8 cellular contexts compared by ENCODE assay signal in genomic region chrX:150361070-150361776, GRCh38. TPM values are rescaled to one million over a fixed set of nuclear protein-coding genes. Genes with fewer than 3 reads are reported as not detected.
DNase-seq lines count a peak whose midpoint lies in the region; ATAC-seq and TF ChIP-seq lines count a peak whose summit lies in the region.

No MANE protein-coding gene starts in this region.

- no peaks in the 10 kb centered on the region for H3K4me1 ChIP-seq in MM.1S (ENCODE audit: low read length)

- no peaks in the 10 kb centered on the region for H4K20me1 ChIP-seq in MM.1S (ENCODE audit: insufficient read depth, low read length)

- H3K9me3 Mint-ChIP-seq in activated CD4-positive, alpha-beta T cell treated with anti-CD3 and anti-CD28 coated beads for 36 hours (ENCODE audit: low read depth): no peaks in the 10 kb centered on the region
- no peaks in the 10 kb centered on the region for H3K9me3 Mint-ChIP-seq in activated naive CD8-positive, alpha-beta T cell treated with anti-CD3 and anti-CD28 coated beads for 36 hours

- H3K27me3 Mint-ChIP-seq in activated CD4-positive, alpha-beta T cell treated with anti-CD3 and anti-CD28 coated beads for 36 hours: peaks cover 15% of the 10 kb centered on the region
- peaks cover 30% of the 10 kb centered on the region for H3K27me3 Mint-ChIP-seq in activated naive CD8-positive, alpha-beta T cell treated with anti-CD3 and anti-CD28 coated beads for 36 hours

- no peak overlapping the region for H2AFZ ChIP-seq in MM.1S (ENCODE audit: low read length)

- H3K4me3 Mint-ChIP-seq in activated CD4-positive, alpha-beta T cell treated with anti-CD3 and anti-CD28 coated beads for 36 hours: peak overlapping the region; percentile 74
- peak overlapping the region; percentile 66 for H3K4me3 Mint-ChIP-seq in activated naive CD8-positive, alpha-beta T cell treated with anti-CD3 and anti-CD28 coated beads for 36 hours

- no peaks in the 10 kb centered on the region for H3K36me3 Mint-ChIP-seq in activated CD4-positive, alpha-beta T cell treated with anti-CD3 and anti-CD28 coated beads for 36 hours (ENCODE audit: low read depth)
- no peaks in the 10 kb centered on the region for H3K36me3 Mint-ChIP-seq in activated naive CD8-positive, alpha-beta T cell treated with anti-CD3 and anti-CD28 coated beads for 36 hours

- no peaks in the 10 kb centered on the region for H3F3A ChIP-seq in MM.1S (ENCODE audit: insufficient read depth, low read length)

- no peak overlapping the region for H3K9ac ChIP-seq in MM.1S (ENCODE audit: low read length)

- TF ChIP-seq CTCF in MM.1S (IDR thresholded peaks at IDR 0.05; ENCODE audit: low read length): no peak

- peaks cover 19% of the 10 kb centered on the region; the same call in 1 of the 2 replicates for H3K27me3 ChIP-seq in MM.1S (replicated peaks; ENCODE audit: insufficient read depth, low read length)

- DNase-seq in activated CD4-positive, alpha-beta T cell treated with anti-CD3 and anti-CD28 coated beads for 36 hours: peak; percentile 45
- DNase-seq in activated CD4-positive, alpha-beta T cell treated with anti-CD3 and anti-CD28 coated beads for 1 hour: no peak
- DNase-seq in activated naive CD8-positive, alpha-beta T cell treated with anti-CD3 and anti-CD28 coated beads for 36 hours: peak; percentile 38
- DNase-seq in iris pigment epithelial cell (ENCODE audit: low read depth) (peak; percentile 23), MM.1S (no peak), NCI-H2171 (lab: John Stamatoyannopoulos, UW) (no peak)
- peak; percentile 5 for DNase-seq in stimulated activated naive CD4-positive, alpha-beta T cell treated with Interleukin-2 at 50 U/mL for 16 hours (lab: John Stamatoyannopoulos, UW)

- no peaks in the 10 kb centered on the region for H3K79me2 ChIP-seq in MM.1S (ENCODE audit: low read length)

- H3K4me3 ChIP-seq in MM.1S (ENCODE audit: low read length): no peak overlapping the region

- no peak overlapping the region for H3K4me2 ChIP-seq in MM.1S (ENCODE audit: low read depth, low read length)

- no peaks in the 10 kb centered on the region for H3K9me3 ChIP-seq in MM.1S (replicated peaks; ENCODE audit: insufficient read depth, low read length)

- no peaks in the 10 kb centered on the region for H3K36me3 ChIP-seq in MM.1S (replicated peaks; ENCODE audit: insufficient read depth, low read length)

- H3K27ac ChIP-seq in MM.1S (ENCODE audit: low read length): no peak overlapping the region

- POLR2A ChIA-PET in activated CD4-positive, alpha-beta T cell treated with anti-CD3 and anti-CD28 coated beads for 36 hours (lab: Charles Lee): no interaction called here

- no peaks in the 10 kb centered on the region for H3K9me2 ChIP-seq in MM.1S (replicated peaks; ENCODE audit: insufficient read depth, low read length)

- ATAC-seq in activated CD4-positive, alpha-beta T cell treated with anti-CD3 and anti-CD28 coated beads for 36 hours: peak; percentile 23
- no peak for ATAC-seq in GM21515 (IDR thresholded peaks at IDR 0.05; ENCODE audit: unreplicated experiment)

- H3K4me1 Mint-ChIP-seq in activated CD4-positive, alpha-beta T cell treated with anti-CD3 and anti-CD28 coated beads for 36 hours: peaks cover 14% of the 10 kb centered on the region
- H3K4me1 Mint-ChIP-seq in activated naive CD8-positive, alpha-beta T cell treated with anti-CD3 and anti-CD28 coated beads for 36 hours: peaks cover 10% of the 10 kb centered on the region

- intact Hi-C loops in activated CD4-positive, alpha-beta T cell treated with anti-CD3 and anti-CD28 coated beads for 36 hours (cut with DNase I, micrococcal nuclease): loop anchor here (5.0 to 10.0 kb wide), 8 partner anchors 121 to 1034 kb away; partner anchors contain the start of genes MTMR1 (in 2 of the 2), IDS (in 1 of the 2) and VMA21 (in 1 of the 2)

- H3K27ac Mint-ChIP-seq in activated CD4-positive, alpha-beta T cell treated with anti-CD3 and anti-CD28 coated beads for 36 hours: no peak overlapping the region
- H3K27ac Mint-ChIP-seq in activated naive CD8-positive, alpha-beta T cell treated with anti-CD3 and anti-CD28 coated beads for 36 hours: no peak overlapping the region

- CTCF ChIA-PET in activated CD4-positive, alpha-beta T cell treated with anti-CD3 and anti-CD28 coated beads for 36 hours (lab: Charles Lee): interaction anchor here (0.6 to 1.2 kb wide), 3 partner anchors 189 to 423 kb away, joined by 3 to 6 read pairs (median 5); partner anchors contain the start of gene EOLA2

RNA-seq across cellular contexts. Expression of gene MAMLD1, which starts 1.9 kb away (rescaled TPM):
- 1 to 10 TPM; 1.5 to 1.6 TPM for total RNA-seq in activated CD4-positive, alpha-beta T cell treated with anti-CD3 and anti-CD28 coated beads for 36 hours
- total RNA-seq in activated naive CD8-positive, alpha-beta T cell treated with anti-CD3 and anti-CD28 coated beads for 36 hours: under 1 TPM; 0.48 to 0.91 TPM

Comparison
In these comparisons a context has a peak if more than half of its experiments do, and no peak if none do; other contexts are left out.
1. DNase-seq: peak in activated CD4-positive, alpha-beta T cell treated with anti-CD3 and anti-CD28 coated beads for 36 hours (single experiment), activated naive CD8-positive, alpha-beta T cell treated with anti-CD3 and anti-CD28 coated beads for 36 hours (single experiment), iris pigment epithelial cell (single experiment) and stimulated activated naive CD4-positive, alpha-beta T cell treated with Interleukin-2 at 50 U/mL for 16 hours (single experiment); none in activated CD4-positive, alpha-beta T cell treated with anti-CD3 and anti-CD28 coated beads for 1 hour (single experiment), MM.1S (single experiment) and NCI-H2171 (single experiment).